Comparison of ENCODE assay signal across 8 cellular contexts in the genomic region with DNA sequence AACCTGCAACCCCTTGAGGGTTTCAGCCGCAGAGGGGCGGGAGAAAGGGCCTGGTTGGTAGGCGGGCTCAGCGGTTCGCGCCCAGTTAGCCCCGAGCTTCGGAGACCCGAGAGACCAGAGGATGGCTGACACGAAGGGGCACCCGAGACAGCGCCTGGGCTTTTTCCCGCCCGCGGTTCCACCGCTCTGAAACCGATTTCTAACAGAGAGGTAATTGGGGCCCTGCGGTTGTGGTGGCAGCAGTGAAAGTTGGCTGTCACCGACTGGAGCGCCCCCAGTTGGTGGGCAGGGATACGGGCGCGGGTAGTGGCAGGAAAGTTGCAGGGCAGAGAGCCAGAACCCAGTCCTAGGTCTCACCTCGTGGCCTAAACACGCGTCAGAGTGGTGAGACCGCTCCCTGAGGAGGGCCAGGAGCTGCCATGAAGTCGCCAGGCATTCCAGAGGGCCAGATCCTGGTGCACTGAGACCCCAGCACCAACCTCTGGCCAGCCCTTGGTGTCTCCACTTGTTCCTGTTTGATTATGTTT. TPM values are rescaled to one million over a fixed set of nuclear protein-coding genes. Genes with fewer than 3 reads are reported as not detected.
DNase-seq lines count a peak whose midpoint lies in the region; TF ChIP-seq lines count a peak whose summit lies in the region.

No MANE protein-coding gene starts in this region.

- H3K9ac ChIP-seq in MM.1S (ENCODE audit: low read length): no peak overlapping the region; the same call in 1 of the 2 replicates

- H3K4me3 ChIP-seq in H7 (ENCODE audit: insufficient read depth, low read depth, low read length) (peak overlapping the region; percentile 77), MM.1S (ENCODE audit: low read length) (peak overlapping the region; percentile 60), prostate gland (peak overlapping the region; percentile 54 to 56), uterus (peak overlapping the region; percentile 51 to 65)

- H3K27me3 Mint-ChIP-seq in activated naive CD8-positive, alpha-beta T cell: no peaks in the 10 kb centered on the region

- H3K9me3 ChIP-seq in MM.1S (replicated peaks; ENCODE audit: insufficient read depth, low read length) (no peaks in the 10 kb centered on the region), prostate gland (no peaks in the 10 kb centered on the region), uterus (no peaks in the 10 kb centered on the region)

- H3K4me1 ChIP-seq in MM.1S (ENCODE audit: low read length): peaks cover 3% of the 10 kb centered on the region; the same call in 1 of the 2 replicates
- H3K4me1 ChIP-seq in prostate gland (replicated peaks): no peaks in the 10 kb centered on the region
- no peaks in the 10 kb centered on the region for H3K4me1 ChIP-seq in uterus

- no peaks in the 10 kb centered on the region for H3K79me2 ChIP-seq in MM.1S (ENCODE audit: low read length)

- no peak overlapping the region for H3K27ac ChIP-seq in MM.1S (ENCODE audit: low read length)
- peak overlapping the region; percentile 93 to 97 for H3K27ac ChIP-seq in prostate gland
- H3K27ac ChIP-seq in uterus: peak overlapping the region; percentile 88 to 90

- H3K4me3 Mint-ChIP-seq in activated naive CD8-positive, alpha-beta T cell: peak overlapping the region; percentile 87

- H3K36me3 ChIP-seq in H7 (replicated peaks; ENCODE audit: control insufficient read depth, insufficient read depth, low read length): peaks cover 3% of the 10 kb centered on the region
- H3K36me3 ChIP-seq in MM.1S (replicated peaks; ENCODE audit: insufficient read depth, low read length): no peaks in the 10 kb centered on the region
- no peaks in the 10 kb centered on the region for H3K36me3 ChIP-seq in prostate gland
- no peaks in the 10 kb centered on the region for H3K36me3 ChIP-seq in uterus

- H3K27ac Mint-ChIP-seq in activated naive CD8-positive, alpha-beta T cell: peak overlapping the region; percentile 89

- peak; percentile 37 for TF ChIP-seq POLR2A in prostate gland (IDR thresholded peaks at IDR 0.05)
- peak in 1 of 2 donors; percentile 6 for TF ChIP-seq POLR2A in uterus (IDR thresholded peaks at IDR 0.05)

- peak; percentile 84 for DNase-seq in ELR (ENCODE audit: low read depth)
- DNase-seq in H7: peak; percentile 83
- peak; percentile 65 for DNase-seq in MM.1S
- DNase-seq in SKM-1 (lab: John Stamatoyannopoulos, UW; ENCODE audit: unreplicated experiment): peak; percentile 69
- DNase-seq in cardiac septum (ENCODE audit: low spot score): peak; percentile 86
- peak; percentile 71 for DNase-seq in prostate gland (ENCODE audit: low spot score)
- peak; percentile 74 to 79 for DNase-seq in uterus

- peaks cover 4% of the 10 kb centered on the region for H3K36me3 Mint-ChIP-seq in activated naive CD8-positive, alpha-beta T cell

- H3F3A ChIP-seq in MM.1S (ENCODE audit: insufficient read depth, low read length): peaks cover 16% of the 10 kb centered on the region; the same call in 1 of the 2 replicates

- TF ChIP-seq CTCF in MM.1S (IDR thresholded peaks at IDR 0.05; ENCODE audit: low read length) (peak; percentile 82), prostate gland (IDR thresholded peaks at IDR 0.05) (peak; percentile 32 to 88 (median 64)), uterus (IDR thresholded peaks at IDR 0.05) (peak; percentile 61 to 81 (median 77))

- intact Hi-C loops in cardiac septum (cut with DNase I) (no loop called here), prostate gland (cut with DNase I) (no loop called here), uterus (cut with DNase I; ENCODE audit: low total_unique reads) (no loop called here)

- no peaks in the 10 kb centered on the region; the same call in 1 of the 2 replicates for H4K20me1 ChIP-seq in MM.1S (ENCODE audit: insufficient read depth, low read length)

- no peaks in the 10 kb centered on the region for H3K9me3 Mint-ChIP-seq in activated naive CD8-positive, alpha-beta T cell (ENCODE audit: low read depth)

- peak overlapping the region; percentile 83 for H2AFZ ChIP-seq in MM.1S (ENCODE audit: low read length)

- H3K9me2 ChIP-seq in MM.1S (replicated peaks; ENCODE audit: insufficient read depth, low read length): no peaks in the 10 kb centered on the region

- H3K4me2 ChIP-seq in MM.1S (ENCODE audit: low read depth, low read length): peak overlapping the region; percentile 100

- under 1% methylated on average over 28 of the region's 28 CpGs for WGBS in prostate gland

- peaks cover 20% of the 10 kb centered on the region for H3K4me1 Mint-ChIP-seq in activated naive CD8-positive, alpha-beta T cell (ENCODE audit: low read depth)

- no peaks in the 10 kb centered on the region; the same call in 1 of the 2 replicates for H3K27me3 ChIP-seq in H7 (ENCODE audit: control insufficient read depth, insufficient read depth, low read length)
- H3K27me3 ChIP-seq in MM.1S (replicated peaks; ENCODE audit: insufficient read depth, low read length): peaks cover 40% of the 10 kb centered on the region
- H3K27me3 ChIP-seq in prostate gland (replicated peaks; ENCODE audit: insufficient read depth): no peaks in the 10 kb centered on the region
- H3K27me3 ChIP-seq in uterus: no peaks in the 10 kb centered on the region

RNA-seq across cellular contexts. Expression of gene ELL3, which starts 0.6 kb away (rescaled TPM):
- total RNA-seq in H7 (2014; rRNA removed; shearing (Covaris generic)): 14.7 and 17.6 TPM in 2 replicates
- total RNA-seq in cardiac septum (2.2 TPM), prostate gland (1 to 10 TPM; 4.7 to 7.7 TPM), uterus (1 to 10 TPM in 2 of 4 donors, under 1 TPM in 1, not detected in 1; 0.59 to 9.6 (median 9.6) TPM)

RNA-seq across cellular contexts. Expression of gene SERF2, which starts 14.8 kb away (rescaled TPM):
- 372 and 456 TPM in 2 replicates for total RNA-seq in H7 (2014; rRNA removed; shearing (Covaris generic))
- 943 TPM for total RNA-seq in cardiac septum
- 1,000 to 10,000 TPM in 1 of 2 donors, 100 to 1,000 TPM in 1; 966 to 1,595 TPM for total RNA-seq in prostate gland
- total RNA-seq in uterus: 100 to 1,000 TPM; 131 to 715 (median 367) TPM

RNA-seq across cellular contexts. Expression of gene SERINC4, which starts 22.7 kb away (rescaled TPM):
- total RNA-seq in H7 (2014; rRNA removed; shearing (Covaris generic)): 0.22 and 0.38 TPM in 2 replicates
- total RNA-seq in cardiac septum (0.43 TPM), prostate gland (1 to 10 TPM in 1 of 2 donors, not detected in 1; 3.9 TPM), uterus (under 1 TPM in 2 of 4 donors, not detected in 2; 0.28 to 0.49 TPM)

RNA-seq across cellular contexts. Expression of gene HYPK, which starts 23.0 kb away (rescaled TPM):
- 6.3 and 8.6 TPM in 2 replicates for total RNA-seq in H7 (2014; rRNA removed; shearing (Covaris generic))
- total RNA-seq in cardiac septum: 11.7 TPM
- total RNA-seq in prostate gland: 10 to 100 TPM; 10.9 to 19.9 TPM
- 10 to 100 TPM in 3 of 4 donors, 1 to 10 TPM in 1; 4.8 to 42.3 (median 14.1) TPM for total RNA-seq in uterus

RNA-seq across cellular contexts. Expression of gene PDIA3, which starts 31.1 kb away (rescaled TPM):
- total RNA-seq in H7 (2014; rRNA removed; shearing (Covaris generic)): 197 and 224 TPM in 2 replicates
- total RNA-seq in cardiac septum (176 TPM), prostate gland (100 to 1,000 TPM; 172 to 432 TPM), uterus (100 to 1,000 TPM in 3 of 4 donors, 10 to 100 TPM in 1; 82.6 to 264 (median 188) TPM)
